21 cellular contexts compared by ENCODE assay signal in genomic region chr11:134949716-134950115, GRCh38.
DNase-seq lines count a peak whose midpoint lies in the region; ATAC-seq, FAIRE-seq and TF ChIP-seq lines count a peak whose summit lies in the region.
"Had no signal": no experiment of that assay in that cellular context is flagged by ENCODE, and none has a peak within 500 bp of the region (broad histone marks: within the 10 kb centered on the region; RNA-seq: fewer than 3 reads in every experiment).

No MANE protein-coding gene starts in this region.

- peak overlapping the region; percentile 18 for H3K4me2 ChIP-seq in endothelial cell of umbilical vein (ENCODE audit: insufficient read depth, low read length)
- H3K4me2 ChIP-seq: A549 had no signal

- H2AFZ ChIP-seq in endothelial cell of umbilical vein (ENCODE audit: low read depth, low read length), result peak overlapping the region; percentile 55

- H3K4me1 ChIP-seq in Panc1 (ENCODE audit: control insufficient read depth, insufficient read depth, low read length), result peaks cover 30% of the 10 kb centered on the region
- peaks cover 27% of the 10 kb centered on the region for H3K4me1 ChIP-seq in endothelial cell of umbilical vein (ENCODE audit: control insufficient read depth, extremely low read depth, insufficient read depth, low read length)
- H3K4me1 ChIP-seq in testis, result no peaks in the 10 kb centered on the region
- H3K4me1 ChIP-seq: A549 had no signal

- peak; percentile 37 for ATAC-seq in Panc1
- ATAC-seq: A549 had no signal

- no peaks in the 10 kb centered on the region for H3K36me3 Mint-ChIP-seq in nephron progenitor cell (ENCODE audit: low read depth)
- H3K36me3 Mint-ChIP-seq: CD4-positive, alpha-beta memory T cell; naive B cell had no signal

- no peak for FAIRE-seq in endothelial cell of umbilical vein (lab: Jason Lieb, UNC)
- FAIRE-seq: A549, colon had no signal

- no peaks in the 10 kb centered on the region for H3K9me3 Mint-ChIP-seq in nephron progenitor cell
- H3K9me3 Mint-ChIP-seq: activated CD4-positive, alpha-beta T cell treated with anti-CD3 and anti-CD28 coated beads, Interleukin-2, amount 10 ng/mL, durations not matched to agents 7 days and 5 days; CD4-positive, alpha-beta memory T cell had no signal

- CTCF ChIA-PET in AG04450 (lab: Charles Lee) (no interaction called here), Panc1 (lab: Charles Lee) (no interaction called here), endothelial cell of umbilical vein (lab: Charles Lee) (no interaction called here)

- H3K36me3 ChIP-seq in Panc1 (ENCODE audit: control insufficient read depth, insufficient read depth, low read length) (no peaks in the 10 kb centered on the region), endothelial cell of umbilical vein (ENCODE audit: control insufficient read depth in 2 of 2, extremely low read depth in 1 of 2, insufficient read depth in 2 of 2, low read length in 2 of 2) (no peaks in the 10 kb centered on the region), testis (ENCODE audit: low read depth, missing control alignments) (no peaks in the 10 kb centered on the region)
- H3K36me3 ChIP-seq: left ventricle myocardium inferior had no signal

- H3K9me3 ChIP-seq in AG04450 (ENCODE audit: control insufficient read depth, insufficient read depth, low read length), result no peaks in the 10 kb centered on the region
- H3K9me3 ChIP-seq in Panc1 (ENCODE audit: control insufficient read depth, insufficient read depth, low read depth, low read length), result no peaks in the 10 kb centered on the region
- no peaks in the 10 kb centered on the region for H3K9me3 ChIP-seq in endothelial cell of umbilical vein (replicated peaks; ENCODE audit: control insufficient read depth, insufficient read depth, low read length)
- H3K9me3 ChIP-seq in testis, result no peaks in the 10 kb centered on the region
- H3K9me3 ChIP-seq: A549, left ventricle myocardium inferior had no signal

- intact Hi-C loops in Panc1 (cut with micrococcal nuclease; ENCODE audit: unreplicated experiment), result no loop called here
- intact Hi-C loops in endothelial cell of umbilical vein (cut with micrococcal nuclease), result loop anchor here (2.0 kb wide), 3 partner anchors 77 to 207 kb away; no protein-coding TSS in a partner anchor
- intact Hi-C loops in testis (cut with DNase I; ENCODE audit: low total_unique reads), result no loop called here

- H3K9ac ChIP-seq in endothelial cell of umbilical vein (replicated peaks; ENCODE audit: extremely low read depth, insufficient read depth, low read length), result peak overlapping the region; percentile 27

- H3K9me1 ChIP-seq in endothelial cell of umbilical vein (replicated peaks; ENCODE audit: control insufficient read depth, extremely low read depth, insufficient read depth, low read length), result no peaks in the 10 kb centered on the region

- POLR2A ChIA-PET in AG04450 (lab: Yijun Ruan, JAX), result no interaction called here
- POLR2A ChIA-PET in Panc1 (lab: Charles Lee), result no interaction called here
- POLR2A ChIA-PET in endothelial cell of umbilical vein (lab: Charles Lee), result no interaction called here

- no peak overlapping the region for H3K4me3 Mint-ChIP-seq in nephron progenitor cell
- H3K4me3 Mint-ChIP-seq: activated CD4-positive, alpha-beta T cell treated with anti-CD3 and anti-CD28 coated beads, Interleukin-2, amount 10 ng/mL, durations not matched to agents 7 days and 5 days; CD4-positive, alpha-beta memory T cell; naive B cell had no signal

- peaks cover 81% of the 10 kb centered on the region for H3K4me1 Mint-ChIP-seq in nephron progenitor cell
- H3K4me1 Mint-ChIP-seq: activated CD4-positive, alpha-beta T cell treated with anti-CD3 and anti-CD28 coated beads, Interleukin-2, amount 10 ng/mL, durations not matched to agents 7 days and 5 days; CD4-positive, alpha-beta memory T cell; naive B cell had no signal

- TF ChIP-seq CTCF in AG04450 (IDR thresholded peaks at IDR 0.05; ENCODE audit: low read depth, low read length) (no peak), Panc1 (IDR thresholded peaks at IDR 0.05) (no peak), endothelial cell of umbilical vein (IDR thresholded peaks at IDR 0.05; ENCODE audit: extremely low read depth in 1 of 2, insufficient read depth in 1 of 2, low read depth in 1 of 2, low read length in 2 of 2) (no peak), nephron progenitor cell (IDR thresholded peaks at IDR 0.05) (no peak), GM13977 (IDR thresholded peaks at IDR 0.05; ENCODE audit: extremely low read depth, insufficient read depth, missing control alignments) (no peak), testis (IDR thresholded peaks at IDR 0.05) (no peak)

- peak overlapping the region; percentile 15 for H3K27ac Mint-ChIP-seq in nephron progenitor cell
- H3K27ac Mint-ChIP-seq: activated CD4-positive, alpha-beta T cell treated with anti-CD3 and anti-CD28 coated beads, Interleukin-2, amount 10 ng/mL, durations not matched to agents 7 days and 5 days; CD4-positive, alpha-beta memory T cell; naive B cell had no signal

- no peaks in the 10 kb centered on the region for H3K27me3 ChIP-seq in AG04450 (ENCODE audit: control insufficient read depth, insufficient read depth, low read length)
- no peaks in the 10 kb centered on the region for H3K27me3 ChIP-seq in Panc1 (ENCODE audit: control insufficient read depth, insufficient read depth, low read length)
- no peaks in the 10 kb centered on the region for H3K27me3 ChIP-seq in endothelial cell of umbilical vein (ENCODE audit: control insufficient read depth in 2 of 2, insufficient read depth in 2 of 2, low read length in 2 of 2)
- H3K27me3 ChIP-seq in testis, result no peaks in the 10 kb centered on the region

- no TSS peak for BruUV-seq in Panc1 (replicated peaks; lab: Mats Ljungman, UMichigan)
- BruUV-seq in endothelial cell of umbilical vein (replicated peaks; lab: Mats Ljungman, UMichigan), result TSS peak; percentile 94

- DNase-seq in AG04450 (ENCODE audit: low read depth, low spot score), result no peak
- DNase-seq in Panc1 (ENCODE audit: low read depth, low spot score), result no peak
- DNase-seq in endothelial cell of umbilical vein (ENCODE audit: low read depth, low spot score), result no peak
- no peak for DNase-seq in nephron progenitor cell
- no peak for DNase-seq in GM13977 (ENCODE audit: low spot score)
- no peak for DNase-seq in middle frontal gyrus (ENCODE audit: extremely low spot score, low spot score)
- no peak for DNase-seq in testis
- no peak for DNase-seq in NCI-H2081 treated with DMSO at 0.1 percent for 48 hours (lab: John Stamatoyannopoulos, UW)
- DNase-seq: activated CD4-positive, alpha-beta T cell treated with anti-CD3 and anti-CD28 coated beads, Interleukin-2, amount 10 ng/mL, durations not matched to agents 7 days and 5 days; activated naive CD4-positive, alpha-beta T cell; CD4-positive, alpha-beta memory T cell; left ventricle myocardium inferior; naive B cell; NCI-H1694 treated with DMSO at 0.1 percent for 48 hours; NCI-H446 treated with DMSO at 0.1 percent for 48 hours; NK-92 treated with Interleukin-12 subunit alpha and Interleukin-12 subunit beta, amount 100 ng/mL, for 24 hours; RPMI8226; stimulated activated CD4-positive, alpha-beta T cell treated with anti-CD3 and anti-CD28 coated beads, Interleukin-4, amount 100 ng/mL, for 1 hour had no signal

- in situ Hi-C loops in Panc1 (cut with HindIII; ENCODE audit: low pct_unique_long_range_greater_than_20kb, low sequenced_read_pairs), result no loop called here
- in situ Hi-C loops in GM13977 (cut with MboI; ENCODE audit: low pct_unique_long_range_greater_than_20kb, low sequenced_read_pairs, unreplicated experiment), result no loop called here

- no peaks in the 10 kb centered on the region for H4K20me1 ChIP-seq in endothelial cell of umbilical vein (replicated peaks; ENCODE audit: control insufficient read depth, extremely low read depth, insufficient read depth, low read length)

- H3K27ac ChIP-seq in AG04450 (ENCODE audit: low read depth, low read length), result peak overlapping the region; percentile 31
- H3K27ac ChIP-seq in Panc1 (ENCODE audit: low read length), result peak overlapping the region; percentile 84
- H3K27ac ChIP-seq in endothelial cell of umbilical vein (ENCODE audit: insufficient read depth, low read depth, low read length), result peak overlapping the region; percentile 89
- H3K27ac ChIP-seq in testis, result no peak overlapping the region
- H3K27ac ChIP-seq: A549, left ventricle myocardium inferior had no signal

- dilution Hi-C loops in endothelial cell of umbilical vein (cut with MboI; ENCODE audit: extremely low pct_ligation_motif_present, low sequenced_read_pairs), result no loop called here

- H3K79me2 ChIP-seq in endothelial cell of umbilical vein (ENCODE audit: control insufficient read depth, insufficient read depth, low read length), result no peaks in the 10 kb centered on the region

- no peak overlapping the region for H3K4me3 ChIP-seq in AG04450 (ENCODE audit: low read depth, low read length)
- no peak overlapping the region for H3K4me3 ChIP-seq in Panc1 (ENCODE audit: low read depth in 2 of 2, low read length in 2 of 2)
- H3K4me3 ChIP-seq in endothelial cell of umbilical vein (replicated peaks in 1 of 3; ENCODE audit: insufficient read depth in 1 of 3, low read depth in 1 of 3, low read length in 3 of 3), result no peak overlapping the region
- no peak overlapping the region for H3K4me3 ChIP-seq in testis
- H3K4me3 ChIP-seq: A549, left ventricle myocardium inferior, skin epidermis had no signal

- 64 to 69% methylated on average over 7 of the region's 7 CpGs for WGBS in testis, 2 donors

- H3K27me3 Mint-ChIP-seq in nephron progenitor cell (ENCODE audit: low read depth, poor library complexity), result peaks cover 20% of the 10 kb centered on the region

- TF ChIP-seq POLR2A in endothelial cell of umbilical vein (IDR thresholded peaks at IDR 0.05; ENCODE audit: low read depth, low read length) (no peak), testis (IDR thresholded peaks at IDR 0.05) (no peak)

TF ChIP-seq in endothelial cell of umbilical vein, 7 proteins besides CTCF, POLR2A, EP300 and RAD21:
- no peak for TF ChIP-seq EZH2 (IDR thresholded peaks at IDR 0.05; ENCODE audit: borderline replicate concordance, low read depth, low read length, severe bottlenecking)
- no peak for TF ChIP-seq FOS (IDR thresholded peaks at IDR 0.05; ENCODE audit: borderline replicate concordance, insufficient read depth, low read length)
- no peak for TF ChIP-seq JUN (IDR thresholded peaks at IDR 0.05; ENCODE audit: borderline replicate concordance, insufficient read depth, insufficient read length, low read depth)
- TF ChIP-seq, protein P1, sequence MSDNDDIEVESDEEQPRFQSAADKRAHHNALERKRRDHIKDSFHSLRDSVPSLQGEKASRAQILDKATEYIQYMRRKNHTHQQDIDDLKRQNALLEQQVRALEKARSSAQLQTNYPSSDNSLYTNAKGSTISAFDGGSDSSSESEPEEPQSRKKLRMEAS (IDR thresholded peaks at IDR 0.05; ENCODE audit: insufficient read depth, insufficient read length), result no peak
- no peak for TF ChIP-seq MYC (IDR thresholded peaks at IDR 0.05; ENCODE audit: low read depth, low read length)
- no peak for TF ChIP-seq GATA2 (IDR thresholded peaks at IDR 0.05; ENCODE audit: insufficient read depth, insufficient read length, low read depth, low read length)
- no peak for TF ChIP-seq POLR2AphosphoS5 (IDR thresholded peaks at IDR 0.05; ENCODE audit: insufficient read depth, low read depth, low read length)

Comparison
In these comparisons a context has a peak if more than half of its experiments do, and no peak if none do; other contexts are left out.
1. H3K27ac ChIP-seq: peak in AG04450 (single experiment), Panc1 (single experiment) and endothelial cell of umbilical vein (single experiment); none in testis (0 of 2).